In the genomic region with DNA sequence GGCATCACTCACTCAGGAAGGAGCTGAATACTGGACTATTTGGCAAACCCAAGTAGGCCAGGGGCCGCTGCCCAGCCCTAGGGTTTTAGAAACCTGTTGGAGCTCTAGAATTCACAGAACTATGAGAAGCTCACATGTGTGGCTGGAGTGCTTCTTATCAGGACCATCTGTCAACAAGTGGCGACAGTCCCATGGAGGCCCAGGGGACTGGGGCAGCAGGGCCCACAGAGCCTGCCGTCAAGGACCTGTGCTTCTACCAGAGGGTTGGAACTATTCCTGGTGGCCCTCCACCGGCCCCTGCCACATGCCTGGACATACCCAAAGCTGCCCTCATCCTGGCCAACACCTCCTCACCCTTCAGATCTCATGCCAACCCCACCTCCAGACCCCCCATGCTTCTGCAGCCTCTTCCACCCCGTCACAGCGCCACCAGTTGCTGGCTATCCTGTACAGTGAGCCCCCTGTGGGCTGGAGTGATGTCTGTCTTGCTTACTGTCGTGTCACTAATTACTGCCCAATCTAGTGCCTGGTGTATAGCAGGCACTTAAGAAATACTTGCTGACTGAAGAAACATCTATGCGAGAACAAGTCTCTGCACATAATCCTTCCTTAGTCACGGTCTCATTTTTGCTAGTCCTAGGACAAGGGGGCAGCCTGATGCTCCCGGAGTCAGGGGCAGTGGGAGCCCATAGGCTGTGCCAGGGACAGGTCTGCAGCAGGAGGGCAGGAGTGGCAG, we compare ENCODE assay signal across 14 cellular contexts. TPM values are rescaled to one million over a fixed set of nuclear protein-coding genes. Genes with fewer than 3 reads are reported as not detected.
DNase-seq lines count a peak whose midpoint lies in the region; ATAC-seq, FAIRE-seq and TF ChIP-seq lines count a peak whose summit lies in the region.
"Had no signal": no experiment of that assay in that cellular context is flagged by ENCODE, and none has a peak within 500 bp of the region (broad histone marks: within the 10 kb centered on the region; RNA-seq: fewer than 3 reads in every experiment).

No MANE protein-coding gene starts in this region.

- peak; percentile 62 for ATAC-seq in K562
- peak; percentile 12 for ATAC-seq in left lung
- no peak for ATAC-seq in GM19328 (IDR thresholded peaks at IDR 0.05; ENCODE audit: unreplicated experiment)
- ATAC-seq in naive thymus-derived CD8-positive, alpha-beta T cell, result no peak
- no peak for ATAC-seq in gastroesophageal sphincter
- ATAC-seq: natural killer cell had no signal

- H3K36me3 ChIP-seq in BE2C, result peaks cover 70% of the 10 kb centered on the region
- peaks cover 21% of the 10 kb centered on the region for H3K36me3 ChIP-seq in H7 (replicated peaks; ENCODE audit: control insufficient read depth, insufficient read depth, low read length)
- H3K36me3 ChIP-seq in K562 (ENCODE audit: control insufficient read depth, insufficient read depth, low read length), result peaks cover 80% of the 10 kb centered on the region
- peaks cover 0 to 100% of the 10 kb centered on the region in 2 donors for H3K36me3 ChIP-seq in left lung
- H3K36me3 ChIP-seq in gastroesophageal sphincter, result peaks cover 0 to 82% of the 10 kb centered on the region in 2 donors

- H3K27me3 ChIP-seq in BE2C (no peaks in the 10 kb centered on the region), H7 (ENCODE audit: control insufficient read depth, insufficient read depth, low read length) (no peaks in the 10 kb centered on the region), K562 (ENCODE audit: control insufficient read depth in 2 of 2, insufficient read depth in 2 of 2, low read length in 2 of 2) (no peaks in the 10 kb centered on the region), left lung (no peaks in the 10 kb centered on the region), gastroesophageal sphincter (no peaks in the 10 kb centered on the region)

- H3K9me1 ChIP-seq in K562 (ENCODE audit: control insufficient read depth, insufficient read depth, low read length), result no peaks in the 10 kb centered on the region

- H3K9me3 ChIP-seq in BE2C (no peaks in the 10 kb centered on the region), K562 (replicated peaks; ENCODE audit: control insufficient read depth, insufficient read depth, low read depth, low read length) (no peaks in the 10 kb centered on the region), left lung (no peaks in the 10 kb centered on the region), gastroesophageal sphincter (no peaks in the 10 kb centered on the region)

- TF ChIP-seq EP300 in K562 (IDR thresholded peaks at IDR 0.05; ENCODE audit: low read length), result no peak
- TF ChIP-seq EP300 in gastroesophageal sphincter (IDR thresholded peaks at IDR 0.05), result no peak

- intact Hi-C loops in K562 (cut with micrococcal nuclease) (no loop called here), left lung (cut with DNase I) (no loop called here)

- H3K9ac ChIP-seq in K562 (ENCODE audit: insufficient read depth in 1 of 2, low read depth in 2 of 2, low read length in 2 of 2), result peak overlapping the region in 1 of 2 experiments; percentile 76; a peak in 2 of 4 replicates

- peaks cover 17% of the 10 kb centered on the region for H3K4me1 ChIP-seq in BE2C
- peaks cover 0 to 10% of the 10 kb centered on the region in 2 experiments; a peak in 3 of 5 replicates for H3K4me1 ChIP-seq in K562 (replicated peaks in 1 of 2; ENCODE audit: control insufficient read depth in 2 of 2, insufficient read depth in 2 of 2, low read length in 2 of 2)
- no peaks in the 10 kb centered on the region for H3K4me1 ChIP-seq in left lung
- H3K4me1 ChIP-seq in gastroesophageal sphincter, result peaks cover 0 to 44% (median 0%) of the 10 kb centered on the region in 3 donors

- H3K79me2 ChIP-seq in K562 (ENCODE audit: control insufficient read depth, insufficient read depth, low read length), result no peaks in the 10 kb centered on the region

- H2AFZ ChIP-seq in K562 (ENCODE audit: low read depth, low read length), result no peak overlapping the region
- H2AFZ ChIP-seq: GM23338 had no signal

- peaks cover 0 to 3% (median 0%) of the 10 kb centered on the region in 4 donors for H3K4me1 Mint-ChIP-seq in naive thymus-derived CD8-positive, alpha-beta T cell
- H3K4me1 Mint-ChIP-seq: GM23338, natural killer cell had no signal

- no peak overlapping the region for H3K4me3 ChIP-seq in BE2C (ENCODE audit: low read depth, low read length)
- H3K4me3 ChIP-seq in H7 (ENCODE audit: insufficient read depth, low read depth, low read length), result no peak overlapping the region
- no peak overlapping the region for H3K4me3 ChIP-seq in K562
- H3K4me3 ChIP-seq in left lung, result no peak overlapping the region
- no peak overlapping the region for H3K4me3 ChIP-seq in gastroesophageal sphincter
- H3K4me3 ChIP-seq: GM23338 had no signal

- no peak overlapping the region for H3K4me3 Mint-ChIP-seq in naive thymus-derived CD8-positive, alpha-beta T cell
- H3K4me3 Mint-ChIP-seq: CD4-positive, alpha-beta memory T cell; GM23338; natural killer cell had no signal

- no TSS peak for BruUV-seq in K562 (replicated peaks; lab: Mats Ljungman, UMichigan)

- TF ChIP-seq CTCF in BE2C (IDR thresholded peaks at IDR 0.05; ENCODE audit: low read depth, low read length), result peak; percentile 25
- peak in 1 of 3 experiments; percentile 25; a peak in 1 of 6 replicates for TF ChIP-seq CTCF in K562 (IDR thresholded peaks at IDR 0.05 in 2 of 3, conservative IDR thresholded peaks at IDR 0.05 in 1 of 3; ENCODE audit: insufficient read depth in 2 of 3, low read depth in 1 of 3, low read length in 3 of 3)
- TF ChIP-seq CTCF in left lung (IDR thresholded peaks at IDR 0.05), result no peak
- no peak for TF ChIP-seq CTCF in gastroesophageal sphincter (IDR thresholded peaks at IDR 0.05)

- no peaks in the 10 kb centered on the region for H4K20me1 ChIP-seq in K562 (replicated peaks; ENCODE audit: control insufficient read depth, insufficient read depth, low read length)

- H3K27me3 Mint-ChIP-seq in naive thymus-derived CD8-positive, alpha-beta T cell, result no peaks in the 10 kb centered on the region
- H3K27me3 Mint-ChIP-seq: CD4-positive, alpha-beta memory T cell had no signal

- no peak overlapping the region for H3K4me2 ChIP-seq in K562 (ENCODE audit: insufficient read depth, low read length)
- H3K4me2 ChIP-seq: GM23338 had no signal

- FAIRE-seq in K562 (lab: Jason Lieb, UNC), result no peak
- FAIRE-seq: islet of Langerhans had no signal

- POLR2A ChIA-PET in K562 (lab: Yijun Ruan, JAX), result interaction anchor here (0.8 kb wide), 1 partner anchor 24 kb away, joined by 4 read pairs; no protein-coding TSS in a partner anchor
- POLR2A ChIA-PET in naive thymus-derived CD8-positive, alpha-beta T cell (lab: Charles Lee), result no interaction called here

- TF ChIP-seq POLR2A in K562 (conservative IDR thresholded peaks at IDR 0.05) (no peak), gastroesophageal sphincter (IDR thresholded peaks at IDR 0.05) (no peak)

- DNase-seq in BE2C (no peak), H7 (peak; percentile 56), K562 (ENCODE audit: extremely low read depth in 1 of 4, low spot score in 3 of 4) (peak; percentile 9 to 42 (median 20)), left lung (no peak), NCI-H748 treated with DMSO at 0.1 percent for 48 hours (lab: John Stamatoyannopoulos, UW) (no peak)
- DNase-seq in naive thymus-derived CD8-positive, alpha-beta T cell, result no peak
- DNase-seq: CD4-positive, alpha-beta memory T cell; GDM1; natural killer cell; SHP77 treated with DMSO at 0.1 percent for 48 hours had no signal

- H3K36me3 Mint-ChIP-seq in naive thymus-derived CD8-positive, alpha-beta T cell, result peaks cover 0 to 89% (median 20%) of the 10 kb centered on the region in 3 donors
- H3K36me3 Mint-ChIP-seq: natural killer cell had no signal

- no peak for TF ChIP-seq RAD21 in K562 (CRISPR knock-in tag; conservative IDR thresholded peaks at IDR 0.05 in 1 of 2, IDR thresholded peaks at IDR 0.05 in 1 of 2)

- in situ Hi-C loops in K562 (cut with MboI), result no loop called here

- H3K27ac Mint-ChIP-seq in naive thymus-derived CD8-positive, alpha-beta T cell, result peak overlapping the region in 2 of 10 donors; percentile 3 to 81
- H3K27ac Mint-ChIP-seq: GM23338 had no signal

- H3K27ac ChIP-seq in K562 (ENCODE audit: extremely low read depth, low read depth, low read length) (no peak overlapping the region), left lung (no peak overlapping the region), gastroesophageal sphincter (no peak overlapping the region)

- WGBS in K562 (ENCODE audit: insufficient coverage, low coverage, missing lambda C conversion rate), result 65% methylated on average over 9 of the region's 10 CpGs
- 90 to 92% methylated on average over 2 to 4 of the region's 10 CpGs for WGBS in gastroesophageal sphincter (ENCODE audit: low coverage in 1 of 2), 2 donors

- no peaks in the 10 kb centered on the region for H3K9me3 Mint-ChIP-seq in naive thymus-derived CD8-positive, alpha-beta T cell
- H3K9me3 Mint-ChIP-seq: CD4-positive, alpha-beta memory T cell; GM23338; natural killer cell had no signal

- CTCF ChIA-PET in K562 (lab: Yijun Ruan, JAX; ENCODE audit: low intra/inter-chr PET ratio), result no interaction called here

RNA-seq across cellular contexts. Expression of gene RASL10A, which starts 27.2 kb away (rescaled TPM):
- not detected for polyA plus RNA-seq in BE2C (2012; ENCODE audit: insufficient read depth, insufficient read length, low read depth)
- 4.2 and 5.1 TPM in 2 replicates for total RNA-seq in H7 (2014; rRNA removed; shearing (Covaris generic))
- total RNA-seq in K562 (2011; cell fraction: chromatin; rRNA removed; ENCODE audit: low replicate concordance), result 1.7 TPM in 1 of 2 replicates, not detected in the other
- total RNA-seq in K562 (2011; cell fraction: nucleolus; rRNA removed), result 1.3 and 1.6 TPM in 2 replicates
- 0.95 and 1.1 TPM in 2 replicates for total RNA-seq in K562 (2011; cell fraction: nucleoplasm; rRNA removed)
- total RNA-seq in K562 (2014; rRNA removed) (0.53 and 0.95 TPM in 2 replicates), K562 (2014; rRNA removed; fragmentation: Illumina TruSeq; extraction: Trizol) (0.25 TPM in 1 of 2 replicates, not detected in the other), K562 (2015; rRNA removed; fragmentation: Illumina TruSeq; extraction: Trizol) (not detected in 2 replicates), K562 (2021) (0.49 and 0.60 TPM in 2 replicates), left lung (1 to 10 TPM in 1 of 2 donors, under 1 TPM in 1; 0.96 to 1.8 TPM), gastroesophageal sphincter (under 1 TPM in 3 of 4 donors, not detected in 1; 0.40 to 0.73 (median 0.72) TPM)
- polyA plus RNA-seq in K562 (2011; rRNA removed) (0.37 and 0.40 TPM in 2 replicates), K562 (2014; fragmentation: Illumina TruSeq; extraction: Trizol) (not detected in 2 replicates), K562 (2014; fragmentation: Nextera tagmentation; extraction: Ambion mirVana) (under 1 TPM in 1 of 2 experiments, not detected in 1; 0.17 TPM), K562 (2014; rRNA removed) (0.54 and 1.2 TPM in 2 replicates)
- polyA plus RNA-seq in K562 (2011; cell fraction: cytosol; rRNA removed), result 0.10 and 2.2 TPM in 2 replicates
- polyA plus RNA-seq in K562 (2011; cell fraction: nucleus; rRNA removed), result 0.86 and 3.9 TPM in 2 replicates
- polyA plus RNA-seq in K562 (2012), result 0.29 and 0.35 TPM in 2 replicates
- polyA minus RNA-seq in K562 (2011; rRNA and poly(A)+ RNA removed), result not detected in 2 replicates
- polyA minus RNA-seq in K562 (2011; cell fraction: cytosol; rRNA and poly(A)+ RNA removed), result not detected in 2 replicates
- polyA minus RNA-seq in K562 (2011; cell fraction: nucleus; rRNA and poly(A)+ RNA removed), result 0.67 TPM in 1 of 2 replicates, not detected in the other
- 1 to 10 TPM in 1 of 2 experiments, under 1 TPM in 1; 0.49 to 1.3 TPM for total RNA-seq in naive thymus-derived CD8-positive, alpha-beta T cell
- not detected for polyA plus RNA-seq in naive thymus-derived CD8-positive, alpha-beta T cell
- polyA plus RNA-seq: CD4-positive, alpha-beta memory T cell had no signal

RNA-seq across cellular contexts. Expression of gene GAS2L1, which starts 36.3 kb away (rescaled TPM):
- polyA plus RNA-seq in BE2C (2012; ENCODE audit: insufficient read depth, insufficient read length, low read depth), result 4.2 TPM
- total RNA-seq in H7 (2014; rRNA removed; shearing (Covaris generic)), result 22.2 and 28.3 TPM in 2 replicates
- total RNA-seq in K562 (2011; cell fraction: chromatin; rRNA removed; ENCODE audit: low replicate concordance), result 22.3 and 60.1 TPM in 2 replicates
- 28.4 and 30.7 TPM in 2 replicates for total RNA-seq in K562 (2011; cell fraction: nucleolus; rRNA removed)
- 27.4 and 41.5 TPM in 2 replicates for total RNA-seq in K562 (2011; cell fraction: nucleoplasm; rRNA removed)
- 7.0 and 9.5 TPM in 2 replicates for total RNA-seq in K562 (2014; rRNA removed)
- 1.3 and 1.5 TPM in 2 replicates for total RNA-seq in K562 (2014; rRNA removed; fragmentation: Illumina TruSeq; extraction: Trizol)
- total RNA-seq in K562 (2015; rRNA removed; fragmentation: Illumina TruSeq; extraction: Trizol), result 4.8 and 5.4 TPM in 2 replicates
- total RNA-seq in K562 (2021), result 19.7 and 21.4 TPM in 2 replicates
- polyA plus RNA-seq in K562 (2011; rRNA removed), result 3.2 and 5.1 TPM in 2 replicates
- polyA plus RNA-seq in K562 (2011; cell fraction: cytosol; rRNA removed), result 4.3 and 19.2 TPM in 2 replicates
- polyA plus RNA-seq in K562 (2011; cell fraction: nucleus; rRNA removed), result 22.5 and 43.5 TPM in 2 replicates
- 8.3 and 13.9 TPM in 2 replicates for polyA plus RNA-seq in K562 (2012)
- polyA plus RNA-seq in K562 (2014; fragmentation: Illumina TruSeq; extraction: Trizol), result 2.4 and 6.6 TPM in 2 replicates
- under 1 TPM; 0.56 to 0.94 TPM for polyA plus RNA-seq in K562 (2014; fragmentation: Nextera tagmentation; extraction: Ambion mirVana)
- 14.3 and 17.2 TPM in 2 replicates for polyA plus RNA-seq in K562 (2014; rRNA removed)
- polyA minus RNA-seq in K562 (2011; rRNA and poly(A)+ RNA removed), result 0.66 and 3.1 TPM in 2 replicates
- 6.4 and 6.5 TPM in 2 replicates for polyA minus RNA-seq in K562 (2011; cell fraction: cytosol; rRNA and poly(A)+ RNA removed)
- 9.4 and 9.8 TPM in 2 replicates for polyA minus RNA-seq in K562 (2011; cell fraction: nucleus; rRNA and poly(A)+ RNA removed)
- 10 to 100 TPM; 30.6 to 32.6 TPM for total RNA-seq in left lung
- total RNA-seq in naive thymus-derived CD8-positive, alpha-beta T cell, result not detected
- under 1 TPM in 1 of 3 donors, not detected in 2; 0.54 TPM for polyA plus RNA-seq in naive thymus-derived CD8-positive, alpha-beta T cell
- total RNA-seq in gastroesophageal sphincter, result 10 to 100 TPM; 17.8 to 65.5 (median 36.8) TPM

RNA-seq across cellular contexts. Expression of gene AP1B1, which starts 45.6 kb away (rescaled TPM):
- polyA plus RNA-seq in BE2C (2012; ENCODE audit: insufficient read depth, insufficient read length, low read depth), result 77.3 TPM
- 119 and 121 TPM in 2 replicates for total RNA-seq in H7 (2014; rRNA removed; shearing (Covaris generic))
- total RNA-seq in K562 (2011; cell fraction: chromatin; rRNA removed; ENCODE audit: low replicate concordance), result 78.0 and 145 TPM in 2 replicates
- 68.0 and 69.4 TPM in 2 replicates for total RNA-seq in K562 (2011; cell fraction: nucleolus; rRNA removed)
- 43.1 and 55.5 TPM in 2 replicates for total RNA-seq in K562 (2011; cell fraction: nucleoplasm; rRNA removed)
- total RNA-seq in K562 (2014; rRNA removed) (45.7 and 62.1 TPM in 2 replicates), K562 (2014; rRNA removed; fragmentation: Illumina TruSeq; extraction: Trizol) (16.2 and 18.5 TPM in 2 replicates), K562 (2015; rRNA removed; fragmentation: Illumina TruSeq; extraction: Trizol) (28.4 and 30.1 TPM in 2 replicates), K562 (2021) (55.6 and 60.9 TPM in 2 replicates), left lung (10 to 100 TPM; 71.6 to 99.1 TPM), gastroesophageal sphincter (10 to 100 TPM; 50.9 to 74.1 (median 55.8) TPM)
- polyA plus RNA-seq in K562 (2011; rRNA removed) (25.7 and 40.6 TPM in 2 replicates), K562 (2014; fragmentation: Illumina TruSeq; extraction: Trizol) (47.9 and 54.0 TPM in 2 replicates), K562 (2014; fragmentation: Nextera tagmentation; extraction: Ambion mirVana) (1 to 10 TPM; 1.2 to 1.6 TPM), K562 (2014; rRNA removed) (31.1 and 33.3 TPM in 2 replicates)
- polyA plus RNA-seq in K562 (2011; cell fraction: cytosol; rRNA removed), result 31.9 and 66.1 TPM in 2 replicates
- 52.2 and 72.8 TPM in 2 replicates for polyA plus RNA-seq in K562 (2011; cell fraction: nucleus; rRNA removed)
- polyA plus RNA-seq in K562 (2012), result 42.4 and 54.6 TPM in 2 replicates
- 72.2 and 82.7 TPM in 2 replicates for polyA minus RNA-seq in K562 (2011; rRNA and poly(A)+ RNA removed)
- 58.1 and 58.7 TPM in 2 replicates for polyA minus RNA-seq in K562 (2011; cell fraction: cytosol; rRNA and poly(A)+ RNA removed)
- polyA minus RNA-seq in K562 (2011; cell fraction: nucleus; rRNA and poly(A)+ RNA removed), result 28.1 and 35.0 TPM in 2 replicates
- total RNA-seq in naive thymus-derived CD8-positive, alpha-beta T cell, result 10 to 100 TPM; 44.7 to 45.3 TPM
- 10 to 100 TPM; 10.9 to 19.8 (median 11.3) TPM for polyA plus RNA-seq in naive thymus-derived CD8-positive, alpha-beta T cell

Comparison
In these comparisons a context has a peak if more than half of its experiments do, and no peak if none do; other contexts are left out.
1. DNase-seq: peak in H7 (single experiment) and K562 (4 of 4); none in BE2C (single experiment), left lung (0 of 2), naive thymus-derived CD8-positive, alpha-beta T cell (0 of 10) and NCI-H748 treated with DMSO at 0.1 percent for 48 hours (single experiment).
2. ATAC-seq: peak in K562 (single experiment) and left lung (single experiment); none in GM19328 (single experiment), naive thymus-derived CD8-positive, alpha-beta T cell (0 of 2) and gastroesophageal sphincter (single experiment).